Comparison of ENCODE assay signal across 24 cellular contexts in the genomic region with DNA sequence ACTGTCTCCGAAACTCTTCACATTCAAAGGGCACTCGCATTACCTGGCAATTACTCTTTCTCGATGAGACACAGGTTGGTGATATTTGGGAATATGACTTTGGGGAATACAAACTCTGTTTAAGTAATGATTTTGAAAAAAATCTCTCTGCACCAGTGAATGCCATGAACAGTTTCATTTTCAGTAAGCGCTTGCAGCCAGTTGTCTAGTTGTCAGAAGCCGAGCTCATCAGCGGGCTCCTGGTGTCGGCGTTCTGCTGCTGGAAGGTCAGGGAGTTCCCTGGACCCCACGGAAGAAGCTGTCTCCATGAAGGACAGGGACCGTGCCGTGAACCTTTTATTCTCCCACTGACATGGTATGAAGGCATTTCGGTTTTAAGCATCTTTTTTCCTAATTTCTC. TPM values are rescaled to one million over a fixed set of nuclear protein-coding genes. Genes with fewer than 3 reads are reported as not detected.
DNase-seq lines count a peak whose midpoint lies in the region; ATAC-seq and TF ChIP-seq lines count a peak whose summit lies in the region.
"Had no signal": no experiment of that assay in that cellular context is flagged by ENCODE, and none has a peak within 500 bp of the region (broad histone marks: within the 10 kb centered on the region; RNA-seq: fewer than 3 reads in every experiment).

No MANE protein-coding gene starts in this region.

- no peak overlapping the region for H3K14ac ChIP-seq in H9 (ENCODE audit: insufficient read depth, low read length)

- H3K18ac ChIP-seq in H9 (ENCODE audit: insufficient read length, low read depth, low read length), result no peak overlapping the region

- no peaks in the 10 kb centered on the region for H3K79me2 ChIP-seq in H9 (ENCODE audit: insufficient read depth, low read length)

- peak; percentile 5 for DNase-seq in H9
- peak in 4 of 7 donors; percentile 32 to 55 (median 46) for DNase-seq in adrenal gland
- peak; percentile 58 for DNase-seq in medulla oblongata (ENCODE audit: extremely low spot score)
- no peak for DNase-seq in DMS53 (lab: John Stamatoyannopoulos, UW)
- DNase-seq in KBM-7, result no peak
- no peak for DNase-seq in upper lobe of right lung
- no peak for DNase-seq in activated naive CD8-positive, alpha-beta T cell treated with anti-CD3 and anti-CD28 coated beads, Interleukin-2, amount 50 U/mL, for 24 hours
- DNase-seq: Caco-2; CD4-positive, alpha-beta memory T cell; DMS79; EL; GDM1; Kasumi-1; NCI-H1105 treated with DMSO at 0.1 percent for 48 hours; NCI-H146; NCI-H2029 treated with DMSO at 0.1 percent for 48 hours; NCI-H446 treated with DMSO at 0.1 percent for 48 hours; NCI-H526 treated with DMSO at 0.1 percent for 48 hours; SHP77 had no signal

- peak in 1 of 2 donors; percentile 22 for TF ChIP-seq POLR2A in adrenal gland (IDR thresholded peaks at IDR 0.05)

- H3K27ac ChIP-seq in H9 (ENCODE audit: insufficient read length, low read depth, low read length) (no peak overlapping the region), adrenal gland (peak overlapping the region in 3 of 5 donors; percentile 28 to 62 (median 53)), upper lobe of right lung (no peak overlapping the region)
- H3K27ac ChIP-seq: BLaER1 treated with 17β-estradiol and CSF1 and Interleukin-3, amounts not matched to agents 10 nM and 100 nM; RWPE1 had no signal

- TF ChIP-seq CTCF in H9 (conservative IDR thresholded peaks at IDR 0.05), result no peak
- no peak for TF ChIP-seq CTCF in adrenal gland (IDR thresholded peaks at IDR 0.05)
- TF ChIP-seq CTCF in upper lobe of right lung (IDR thresholded peaks at IDR 0.05), result no peak

- H2AK5ac ChIP-seq in H9 (ENCODE audit: insufficient read length, low read length), result no peak overlapping the region

- H2BK12ac ChIP-seq in H9 (ENCODE audit: insufficient read length, low read depth, low read length), result no peak overlapping the region

- no peak overlapping the region for H3K4me3 Mint-ChIP-seq in H9
- H3K4me3 Mint-ChIP-seq in activated naive CD8-positive, alpha-beta T cell treated with anti-CD3 and anti-CD28 coated beads, Interleukin-2, amount 50 U/mL, for 24 hours, result no peak overlapping the region
- H3K4me3 Mint-ChIP-seq: CD4-positive, alpha-beta memory T cell had no signal

- H3K4ac ChIP-seq in H9 (ENCODE audit: low read depth, low read length), result no peak overlapping the region

- no peak overlapping the region for H4K91ac ChIP-seq in H9 (ENCODE audit: insufficient read length, low read depth, low read length)

- H3K4me1 ChIP-seq in H9 (ENCODE audit: insufficient read depth, low read length) (peaks cover 11% of the 10 kb centered on the region; the same call in 1 of the 2 replicates), adrenal gland (replicated peaks in 1 of 2) (peaks cover 9 to 26% of the 10 kb centered on the region in 2 donors), skeletal muscle satellite cell (ENCODE audit: control insufficient read depth, insufficient read depth, low read length) (no peaks in the 10 kb centered on the region), upper lobe of right lung (peaks cover 8% of the 10 kb centered on the region)
- H3K4me1 ChIP-seq: Caco-2 had no signal

- H3K36me3 ChIP-seq in adrenal gland (replicated peaks in 1 of 2) (no peaks in the 10 kb centered on the region), skeletal muscle satellite cell (ENCODE audit: insufficient read depth, low read length) (no peaks in the 10 kb centered on the region), upper lobe of right lung (no peaks in the 10 kb centered on the region)

- no peak overlapping the region for H2BK15ac ChIP-seq in H9 (ENCODE audit: low read depth, low read length)

- WGBS in H9 (ENCODE audit: extremely low coverage, insufficient read length, low lambda C conversion rate), result no CpG with 5 or more reads among the region's 12 CpGs
- WGBS in adrenal gland, 4 donors, result 31 to 42% (median 38%) methylated on average over 12 of the region's 12 CpGs

- no peak overlapping the region for H3K27ac Mint-ChIP-seq in H9
- H3K27ac Mint-ChIP-seq in activated naive CD8-positive, alpha-beta T cell treated with anti-CD3 and anti-CD28 coated beads, Interleukin-2, amount 50 U/mL, for 24 hours, result no peak overlapping the region
- H3K27ac Mint-ChIP-seq: CD4-positive, alpha-beta memory T cell had no signal

- no peak overlapping the region for H2BK5ac ChIP-seq in H9 (ENCODE audit: insufficient read length, low read length)

- H2BK20ac ChIP-seq in H9 (ENCODE audit: low read depth, low read length, poor library complexity, severe bottlenecking), result no peak overlapping the region

- H4K5ac ChIP-seq in H9 (ENCODE audit: insufficient read length, low read depth, low read length), result no peak overlapping the region

- H3K4me2 ChIP-seq in H9 (ENCODE audit: insufficient read depth, insufficient read length, low read length) (no peak overlapping the region), skeletal muscle satellite cell (ENCODE audit: low read length) (peak overlapping the region; percentile 73)
- H3K4me2 ChIP-seq: BLaER1 treated with 17β-estradiol and CSF1 and Interleukin-3, amounts not matched to agents 10 nM and 100 nM had no signal

- no peaks in the 10 kb centered on the region for H4K20me1 ChIP-seq in H9 (ENCODE audit: control insufficient read depth, insufficient read depth, insufficient read length)

- H3K23me2 ChIP-seq in H9 (ENCODE audit: insufficient read length, low read depth, low read length, poor library complexity, severe bottlenecking), result no peaks in the 10 kb centered on the region

- in situ Hi-C loops in KBM-7 (cut with MboI; ENCODE audit: low pct_unique_long_range_greater_than_20kb, low sequenced_read_pairs), result no loop called here

- H3T11ph ChIP-seq in H9 (ENCODE audit: low read length), result no peak overlapping the region

- no peaks in the 10 kb centered on the region; the same call in 1 of the 2 replicates for H3K27me3 Mint-ChIP-seq in H9 (ENCODE audit: low read depth)
- H3K27me3 Mint-ChIP-seq in activated naive CD8-positive, alpha-beta T cell treated with anti-CD3 and anti-CD28 coated beads, Interleukin-2, amount 50 U/mL, for 24 hours, result peaks cover 10% of the 10 kb centered on the region

- no peaks in the 10 kb centered on the region for H3K36me3 Mint-ChIP-seq in H9 (ENCODE audit: insufficient read depth in 1 of 3, low read depth in 3 of 3)
- H3K36me3 Mint-ChIP-seq in activated naive CD8-positive, alpha-beta T cell treated with anti-CD3 and anti-CD28 coated beads, Interleukin-2, amount 50 U/mL, for 24 hours (ENCODE audit: low read depth), result no peaks in the 10 kb centered on the region
- H3K36me3 Mint-ChIP-seq: CD4-positive, alpha-beta memory T cell had no signal

- H3K27me3 ChIP-seq in H9 (ENCODE audit: insufficient read depth, low read length) (no peaks in the 10 kb centered on the region), adrenal gland (no peaks in the 10 kb centered on the region), skeletal muscle satellite cell (ENCODE audit: control insufficient read depth, insufficient read depth, low read length) (no peaks in the 10 kb centered on the region), upper lobe of right lung (no peaks in the 10 kb centered on the region)
- H3K27me3 ChIP-seq: BLaER1 treated with 17β-estradiol and CSF1 and Interleukin-3, amounts not matched to agents 10 nM and 100 nM had no signal

- intact Hi-C loops in adrenal gland (cut with DNase I) (no loop called here), upper lobe of right lung (cut with DNase I) (no loop called here)

- no peaks in the 10 kb centered on the region for H3K79me1 ChIP-seq in H9 (ENCODE audit: insufficient read depth, low read depth, low read length, poor library complexity, severe bottlenecking)

- H2AFZ ChIP-seq in H9 (ENCODE audit: low read length), result no peak overlapping the region

- no peaks in the 10 kb centered on the region for H3K9me3 ChIP-seq in H9 (ENCODE audit: control insufficient read depth, low read depth, low read length)
- no peaks in the 10 kb centered on the region for H3K9me3 ChIP-seq in adrenal gland (replicated peaks in 1 of 3)
- H3K9me3 ChIP-seq in skeletal muscle satellite cell (replicated peaks; ENCODE audit: low read length), result no peaks in the 10 kb centered on the region
- no peaks in the 10 kb centered on the region for H3K9me3 ChIP-seq in upper lobe of right lung
- H3K9me3 ChIP-seq: Caco-2 had no signal

- no peak overlapping the region for H3K23ac ChIP-seq in H9 (ENCODE audit: insufficient read length, low read depth, low read length)

- H3K9ac ChIP-seq in H9 (ENCODE audit: extremely low read depth, insufficient read length, low read length), result no peak overlapping the region
- H3K9ac ChIP-seq in skeletal muscle satellite cell (ENCODE audit: low read depth, low read length), result no peak overlapping the region
- H3K9ac ChIP-seq: BLaER1 treated with 17β-estradiol and CSF1 and Interleukin-3, amounts not matched to agents 10 nM and 100 nM had no signal

- no peaks in the 10 kb centered on the region for H3K9me3 Mint-ChIP-seq in H9
- H3K9me3 Mint-ChIP-seq in activated naive CD8-positive, alpha-beta T cell treated with anti-CD3 and anti-CD28 coated beads, Interleukin-2, amount 50 U/mL, for 24 hours, result no peaks in the 10 kb centered on the region
- H3K9me3 Mint-ChIP-seq: CD4-positive, alpha-beta memory T cell had no signal

- peaks cover 43 to 46% of the 10 kb centered on the region in 2 experiments for H3K4me1 Mint-ChIP-seq in H9
- H3K4me1 Mint-ChIP-seq in activated naive CD8-positive, alpha-beta T cell treated with anti-CD3 and anti-CD28 coated beads, Interleukin-2, amount 50 U/mL, for 24 hours, result no peaks in the 10 kb centered on the region
- H3K4me1 Mint-ChIP-seq: CD4-positive, alpha-beta memory T cell had no signal

- H3K4me3 ChIP-seq in adrenal gland, result peak overlapping the region in 1 of 4 donors; percentile 13
- H3K4me3 ChIP-seq in skeletal muscle satellite cell (ENCODE audit: low read length), result peak overlapping the region; percentile 57
- H3K4me3 ChIP-seq in upper lobe of right lung, result no peak overlapping the region
- H3K4me3 ChIP-seq: BLaER1 treated with 17β-estradiol and CSF1 and Interleukin-3, amounts not matched to agents 10 nM and 100 nM; GM12878 had no signal

- no peak overlapping the region for H4K8ac ChIP-seq in H9 (replicated peaks; ENCODE audit: insufficient read length, low read depth, low read length)

- no peak overlapping the region for H3K56ac ChIP-seq in H9 (ENCODE audit: insufficient read length, low read depth, low read length)

- no peak for ATAC-seq in upper lobe of right lung
- ATAC-seq in activated naive CD8-positive, alpha-beta T cell treated with anti-CD3 and anti-CD28 coated beads, Interleukin-2, amount 50 U/mL, for 24 hours, result no peak
- ATAC-seq: GM12878, Panc1 had no signal

- no peak overlapping the region for H2BK120ac ChIP-seq in H9 (ENCODE audit: low read depth, low read length, poor library complexity, severe bottlenecking)

RNA-seq across cellular contexts. Expression of gene PTPRE, which starts 57.7 kb away (rescaled TPM):
- total RNA-seq in H9 (2021) (0.70 and 0.77 TPM in 2 replicates), adrenal gland (10 to 100 TPM; 33.3 to 52.8 (median 44.7) TPM), upper lobe of right lung (70.6 TPM)
- polyA plus RNA-seq in adrenal gland, result 10 to 100 TPM in 2 of 3 donors, 1 to 10 TPM in 1; 7.6 to 36.9 (median 12.2) TPM
- 1.3 TPM in 2 replicates for total RNA-seq in skeletal muscle satellite cell (2012; rRNA removed)

Comparison
In these comparisons a context has a peak if more than half of its experiments do, and no peak if none do; other contexts are left out.
1. DNase-seq: peak in H9 (single experiment), adrenal gland (4 of 7) and medulla oblongata (single experiment); none in DMS53 (single experiment), KBM-7 (single experiment), upper lobe of right lung (single experiment) and activated naive CD8-positive, alpha-beta T cell treated with anti-CD3 and anti-CD28 coated beads, Interleukin-2, amount 50 U/mL, for 24 hours (single experiment).
2. H3K27ac ChIP-seq: peak in adrenal gland (3 of 5); none in H9 (single experiment) and upper lobe of right lung (single experiment).
3. RNA of gene PTPRE, which starts 57.7 kb away (total RNA-seq): 70.6 TPM in upper lobe of right lung (single experiment) and 33.3 to 52.8 TPM in adrenal gland; 0.70 to 0.77 TPM in H9; every median in the first group is over 10 times any median in the second.